35 cellular contexts compared by ENCODE assay signal in genomic region chr11:27869701-27870100, GRCh38.
"Had no signal": no experiment of that assay in that cellular context is flagged by ENCODE, and none has a peak within 500 bp of the region (broad histone marks: within the 10 kb centered on the region; RNA-seq: fewer than 3 reads in every experiment).

No MANE protein-coding gene starts in this region.

- H3K36me3 ChIP-seq: MG63 had no signal

- H3K4me3 ChIP-seq: MG63 had no signal

- DNase-seq: Karpas-422, Kasumi-1, KG1, MG63, MM.1S, MV-4-11, NCI-H1048, NCI-H1092, NCI-H1092 treated with DMSO at 0.1 percent for 48 hours, NCI-H1105, NCI-H1105 treated with DMSO at 0.1 percent for 48 hours, NCI-H1417, NCI-H1417 treated with DMSO at 0.1 percent for 48 hours, NCI-H1436, NCI-H1436 treated with DMSO at 0.1 percent for 48 hours, NCI-H146, NCI-H1694, NCI-H1694 treated with DMSO at 0.1 percent for 48 hours, NCI-H187, NCI-H187 treated with DMSO at 0.1 percent for 48 hours, NCI-H1930, NCI-H2029, NCI-H2029 treated with DMSO at 0.1 percent for 48 hours, NCI-H2081, NCI-H2081 treated with DMSO at 0.1 percent for 48 hours, NCI-H2107, NCI-H2171, NCI-H2171 treated with DMSO at 0.1 percent for 48 hours, NCI-H2227 treated with DMSO at 0.1 percent for 48 hours, NCI-H226, NCI-H345, NCI-H446, NCI-H446 treated with DMSO at 0.1 percent for 48 hours, NCI-H510A had no signal

- H3K9me3 ChIP-seq: MG63 had no signal

- H3K27ac ChIP-seq: KMS-11 had no signal

- H3K27me3 ChIP-seq: MG63 had no signal

- H3K4me2 ChIP-seq: KMS-11 had no signal

- H3K9ac ChIP-seq: KMS-11 had no signal
